In genomic region chr11:61021661-61022212, GRCh38 we compare ENCODE assay signal across 8 cellular contexts. TPM values are rescaled to one million over a fixed set of nuclear protein-coding genes. Genes with fewer than 3 reads are reported as not detected.
DNase-seq lines count a peak whose midpoint lies in the region; ATAC-seq, FAIRE-seq and TF ChIP-seq lines count a peak whose summit lies in the region.

No MANE protein-coding gene starts in this region.

- H3K4me3 ChIP-seq in bronchial epithelial cell (ENCODE audit: low read depth, low read length) (peak overlapping the region; percentile 2), ovary (no peak overlapping the region), SK-N-SH (ENCODE audit: low read depth in 2 of 2, low read length in 1 of 2) (no peak overlapping the region)

- intact Hi-C loops in Calu3 (cut with micrococcal nuclease; ENCODE audit: unreplicated experiment) (no loop called here), ovary (cut with DNase I) (loop anchor here in 1 of 4 donors (10.0 kb wide), 1 partner anchor 1177 kb away; the partner anchor contains the start of gene CBLIF)

- no peaks in the 10 kb centered on the region for H3K36me3 Mint-ChIP-seq in Calu3 (ENCODE audit: insufficient read depth, unreplicated experiment)

- H3K4me1 Mint-ChIP-seq in Calu3 (ENCODE audit: low read depth, unreplicated experiment): no peaks in the 10 kb centered on the region

- FAIRE-seq in bronchial epithelial cell (lab: Jason Lieb, UNC): no peak

- H3K27ac Mint-ChIP-seq in Calu3 (ENCODE audit: unreplicated experiment): no peak overlapping the region

- peaks cover 93% of the 10 kb centered on the region for H3K27me3 Mint-ChIP-seq in Calu3 (ENCODE audit: unreplicated experiment)

- no peaks in the 10 kb centered on the region for H3K79me2 ChIP-seq in SK-N-SH (ENCODE audit: insufficient read depth)

- H3F3A ChIP-seq in SK-N-SH (replicated peaks; ENCODE audit: insufficient read depth): no peaks in the 10 kb centered on the region

- 23 to 34% (median 33%) methylated on average over 11 to 14 of the region's 14 CpGs for WGBS in ovary, 3 donors
- 84% methylated on average over 2 of the region's 14 CpGs for WGBS in SK-N-SH (ENCODE audit: low lambda C conversion rate)

- peaks cover 5% of the 10 kb centered on the region for H3K27me3 ChIP-seq in bronchial epithelial cell (ENCODE audit: control insufficient read depth, insufficient read depth, low read length)
- no peaks in the 10 kb centered on the region for H3K27me3 ChIP-seq in ovary
- H3K27me3 ChIP-seq in SK-N-SH (ENCODE audit: insufficient read depth): no peaks in the 10 kb centered on the region

- no peak for TF ChIP-seq POLR2A in ovary (IDR thresholded peaks at IDR 0.05)

- H3K4me1 ChIP-seq in ovary (ENCODE audit: insufficient read depth) (no peaks in the 10 kb centered on the region), SK-N-SH (ENCODE audit: control insufficient read depth in 1 of 2, insufficient read depth in 2 of 2, low read depth in 1 of 2, low read length in 1 of 2) (no peaks in the 10 kb centered on the region; a peak in 1 of 4 replicates)

- TF ChIP-seq RAD21 in SK-N-SH (IDR thresholded peaks at IDR 0.05; ENCODE audit: low read length): no peak

- no peaks in the 10 kb centered on the region for H3K36me3 ChIP-seq in bronchial epithelial cell (ENCODE audit: control insufficient read depth, insufficient read depth, low read length)
- no peaks in the 10 kb centered on the region for H3K36me3 ChIP-seq in ovary
- H3K36me3 ChIP-seq in SK-N-SH (replicated peaks in 1 of 2; ENCODE audit: control insufficient read depth in 1 of 2, insufficient read depth in 2 of 2, low read length in 1 of 2): no peaks in the 10 kb centered on the region

- TF ChIP-seq EP300 in ovary (IDR thresholded peaks at IDR 0.05) (no peak), SK-N-SH (IDR thresholded peaks at IDR 0.05; ENCODE audit: borderline replicate concordance in 1 of 2, low read depth in 1 of 2, low read length in 1 of 2) (no peak)

- CTCF ChIA-PET in Calu3 (lab: Charles Lee): interaction anchor here (0.6 kb wide), 1 partner anchor 67 kb away, joined by 6 read pairs; no protein-coding TSS in a partner anchor
- CTCF ChIA-PET in SK-N-SH (lab: Yijun Ruan, JAX): interaction anchor here (0.6 kb wide), 1 partner anchor 132 kb away, joined by 3 read pairs; no protein-coding TSS in a partner anchor

- POLR2A ChIA-PET in SK-N-SH (lab: Yijun Ruan, JAX): no interaction called here

- TF ChIP-seq CTCF in Calu3 (IDR thresholded peaks at IDR 0.05; ENCODE audit: unreplicated experiment): no peak
- no peak for TF ChIP-seq CTCF in bronchial epithelial cell (IDR thresholded peaks at IDR 0.05; ENCODE audit: insufficient read depth, low read length, severe bottlenecking)
- TF ChIP-seq CTCF in ovary (IDR thresholded peaks at IDR 0.05): no peak
- TF ChIP-seq CTCF in SK-N-SH (IDR thresholded peaks at IDR 0.05): no peak

- H3K9me2 ChIP-seq in SK-N-SH: no peaks in the 10 kb centered on the region

- H3K27ac ChIP-seq in ovary (no peak overlapping the region), SK-N-SH (ENCODE audit: low read depth in 2 of 2, low read length in 1 of 2) (no peak overlapping the region)

- H2AFZ ChIP-seq in SK-N-SH (ENCODE audit: low read depth): no peak overlapping the region

- ATAC-seq in HG03196 (IDR thresholded peaks at IDR 0.05; ENCODE audit: unreplicated experiment): no peak

- no peak overlapping the region for H3K9ac ChIP-seq in SK-N-SH

- H3K4me3 Mint-ChIP-seq in Calu3 (ENCODE audit: low read depth, unreplicated experiment): peak overlapping the region; percentile 39

- BruUV-seq in Calu3 (replicated peaks; lab: Mats Ljungman, UMichigan): no TSS peak

- no peaks in the 10 kb centered on the region for H3K9me3 ChIP-seq in ovary
- no peaks in the 10 kb centered on the region for H3K9me3 ChIP-seq in SK-N-SH

- DNase-seq in Calu3 (peak; percentile 79), T-helper 9 cell (peak; percentile 92), bronchial epithelial cell (ENCODE audit: low read depth) (peak; percentile 20), NOMO-1 treated with dmso at 0.1 percent for 144 hours (lab: John Stamatoyannopoulos, UW; ENCODE audit: unreplicated experiment) (no peak), ovary (no peak), SK-N-SH (no peak)
- peak; percentile 76 to 79 for DNase-seq in stimulated activated CD4-positive, alpha-beta T cell treated with anti-CD3 and anti-CD28 coated beads, Interleukin-12 subunit alpha, Interleukin-12 subunit beta, amount 100 ng/mL, for 24 hours (ENCODE audit: low read depth in 2 of 2)

- H3K4me2 ChIP-seq in SK-N-SH: no peak overlapping the region

- H3K9me3 Mint-ChIP-seq in Calu3 (ENCODE audit: low read depth, unreplicated experiment): no peaks in the 10 kb centered on the region

- H4K20me1 ChIP-seq in SK-N-SH (ENCODE audit: insufficient read depth): no peaks in the 10 kb centered on the region

TF ChIP-seq in SK-N-SH, 30 proteins besides CTCF, POLR2A, EP300 and RAD21:
- TF ChIP-seq SIN3A (IDR thresholded peaks at IDR 0.05; ENCODE audit: borderline replicate concordance, low read depth, low read length): no peak
TF ChIP-seq in SK-N-SH: peak in this region for 0.

RNA-seq across cellular contexts. Expression of gene CD6, which starts 50.3 kb away (rescaled TPM):
- 0.26 and 0.34 TPM in 2 replicates for total RNA-seq in Calu3 (2022)
- not detected in 2 replicates for total RNA-seq in bronchial epithelial cell
- 1 to 10 TPM in 3 of 7 donors, under 1 TPM in 4; 0.42 to 2.2 (median 0.69) TPM for total RNA-seq in ovary
- polyA plus RNA-seq in ovary: 1 to 10 TPM in 1 of 2 donors, under 1 TPM in 1; 0.44 to 3.4 TPM
- polyA plus RNA-seq in SK-N-SH (2012; rRNA removed): not detected in 2 replicates
- not detected in 2 replicates for polyA plus RNA-seq in SK-N-SH (2012; cell fraction: cytosol; rRNA removed)
- polyA plus RNA-seq in SK-N-SH (2012; cell fraction: nucleus; rRNA removed): not detected in 2 replicates

Comparison
In these comparisons a context has a peak if more than half of its experiments do, and no peak if none do; other contexts are left out.
1. DNase-seq: peak in Calu3 (single experiment), T-helper 9 cell (single experiment), bronchial epithelial cell (single experiment) and stimulated activated CD4-positive, alpha-beta T cell treated with anti-CD3 and anti-CD28 coated beads, Interleukin-12 subunit alpha, Interleukin-12 subunit beta, amount 100 ng/mL, for 24 hours (2 of 2); none in NOMO-1 treated with dmso at 0.1 percent for 144 hours (single experiment), ovary (0 of 5) and SK-N-SH (single experiment).